In genomic region chr7:155860840-155861479, GRCh38 we compare ENCODE assay signal across 10 cellular contexts. TPM values are rescaled to one million over a fixed set of nuclear protein-coding genes. Genes with fewer than 3 reads are reported as not detected.
A peak's percentile ranks its signal among the peaks of the same experiment; 100 is the strongest.
DNase-seq lines count a peak whose midpoint lies in the region; ATAC-seq and TF ChIP-seq lines count a peak whose summit lies in the region.
"Had no signal": no experiment of that assay in that cellular context is flagged by ENCODE, and none has a peak within 500 bp of the region (broad histone marks: within the 10 kb centered on the region; RNA-seq: fewer than 3 reads in every experiment).

No MANE protein-coding gene starts in this region.

- H3K4me2 ChIP-seq in neuronal stem cell (ENCODE audit: insufficient read depth, low read length, poor library complexity, severe bottlenecking), result no peak overlapping the region

- H3K14ac ChIP-seq in neuronal stem cell (ENCODE audit: low read length), result peak overlapping the region; percentile 40

- DNase-seq in DMS79 treated with DMSO at 0.1 percent for 48 hours (lab: John Stamatoyannopoulos, UW) (peak; percentile 94), NCI-H2196 (lab: John Stamatoyannopoulos, UW; ENCODE audit: unreplicated experiment) (peak; percentile 29), colonic mucosa (peak; percentile 39), neuronal stem cell (ENCODE audit: low spot score) (no peak), NCI-H128 (lab: John Stamatoyannopoulos, UW; ENCODE audit: unreplicated experiment) (no peak)
- DNase-seq in activated naive CD4-positive, alpha-beta T cell treated with anti-CD3 and anti-CD28 coated beads, Interleukin-2, amount 50 U/mL, for 72 hours (ENCODE audit: low spot score in 2 of 2), result no peak
- DNase-seq: DND-41; effector CD4-positive, alpha-beta T cell had no signal

- TF ChIP-seq CTCF in colonic mucosa (IDR thresholded peaks at IDR 0.05), result no peak

- ATAC-seq in GM19395 (IDR thresholded peaks at IDR 0.05; ENCODE audit: unreplicated experiment) (no peak), HG03039 (IDR thresholded peaks at IDR 0.05; ENCODE audit: unreplicated experiment) (no peak)
- ATAC-seq in activated naive CD4-positive, alpha-beta T cell treated with anti-CD3 and anti-CD28 coated beads, Interleukin-2, amount 50 U/mL, for 72 hours, result no peak

- H3K4me3 ChIP-seq in colonic mucosa, result no peak overlapping the region
- no peak overlapping the region for H3K4me3 ChIP-seq in neuronal stem cell (ENCODE audit: low read length in 2 of 2)

- no peaks in the 10 kb centered on the region for H3K36me3 ChIP-seq in colonic mucosa
- H3K36me3 ChIP-seq in neuronal stem cell (replicated peaks in 1 of 2; ENCODE audit: control insufficient read depth in 2 of 2, insufficient read depth in 2 of 2, low read length in 2 of 2), result no peaks in the 10 kb centered on the region

- WGBS in neuronal stem cell (ENCODE audit: extremely low coverage in 2 of 2, insufficient read length in 2 of 2, insufficient replicate concordance in 1 of 2), 2 donors, result no CpG with 5 or more reads among the region's 11 CpGs

- no peaks in the 10 kb centered on the region for H3K9me3 Mint-ChIP-seq in activated naive CD4-positive, alpha-beta T cell treated with anti-CD3 and anti-CD28 coated beads, Interleukin-2, amount 50 U/mL, for 72 hours

- H3K27me3 ChIP-seq in colonic mucosa (no peaks in the 10 kb centered on the region), neuronal stem cell (ENCODE audit: control insufficient read depth in 3 of 3, insufficient read depth in 3 of 3, low read depth in 1 of 3, low read length in 3 of 3) (peaks cover 0 to 9% (median 0%) of the 10 kb centered on the region in 3 experiments)

- no peak overlapping the region for H3K18ac ChIP-seq in neuronal stem cell (ENCODE audit: low read length)

- no peak overlapping the region for H3K4ac ChIP-seq in neuronal stem cell (ENCODE audit: low read length)

- H2AK5ac ChIP-seq in neuronal stem cell (ENCODE audit: low read depth, low read length), result no peak overlapping the region

- no peak overlapping the region for H2BK15ac ChIP-seq in neuronal stem cell (ENCODE audit: low read length)

- no peak overlapping the region for H4K8ac ChIP-seq in neuronal stem cell (ENCODE audit: low read depth, low read length)

- no peaks in the 10 kb centered on the region for H3K4me1 ChIP-seq in colonic mucosa
- H3K4me1 ChIP-seq in neuronal stem cell (ENCODE audit: control insufficient read depth in 2 of 2, insufficient read depth in 1 of 2, low read depth in 1 of 2, low read length in 2 of 2), result no peaks in the 10 kb centered on the region

- H3K23ac ChIP-seq in neuronal stem cell (ENCODE audit: low read depth, low read length, poor library complexity), result no peak overlapping the region

- H3K79me1 ChIP-seq in neuronal stem cell (ENCODE audit: low read depth, low read length), result no peaks in the 10 kb centered on the region

- no peak overlapping the region for H2BK5ac ChIP-seq in neuronal stem cell (ENCODE audit: low read length)

- no peak overlapping the region for H2BK12ac ChIP-seq in neuronal stem cell (ENCODE audit: low read length)

- H3K9ac ChIP-seq in colonic mucosa (ENCODE audit: low read depth in 2 of 2, low read length in 2 of 2), result no peak overlapping the region
- no peak overlapping the region for H3K9ac ChIP-seq in neuronal stem cell (ENCODE audit: low read depth, low read length, poor library complexity)

- intact Hi-C loops in colonic mucosa (cut with DNase I), result no loop called here

- H3K27ac ChIP-seq in colonic mucosa (no peak overlapping the region), neuronal stem cell (replicated peaks; ENCODE audit: low read length) (no peak overlapping the region)

- H3K27ac Mint-ChIP-seq in activated naive CD4-positive, alpha-beta T cell treated with anti-CD3 and anti-CD28 coated beads, Interleukin-2, amount 50 U/mL, for 72 hours, result no peak overlapping the region

- no peak overlapping the region for H4K91ac ChIP-seq in neuronal stem cell (ENCODE audit: low read depth, low read length, poor library complexity)

- H3K36me3 Mint-ChIP-seq in activated naive CD4-positive, alpha-beta T cell treated with anti-CD3 and anti-CD28 coated beads, Interleukin-2, amount 50 U/mL, for 72 hours, result no peaks in the 10 kb centered on the region

- no peak overlapping the region for H2AFZ ChIP-seq in neuronal stem cell (ENCODE audit: low read length)

- H3K9me3 ChIP-seq in colonic mucosa (no peaks in the 10 kb centered on the region), neuronal stem cell (replicated peaks in 1 of 2; ENCODE audit: control insufficient read depth in 2 of 2, insufficient read depth in 1 of 2, low read depth in 1 of 2, low read length in 2 of 2) (peaks cover 0 to 2% of the 10 kb centered on the region in 2 donors)

- no peak overlapping the region for H2BK120ac ChIP-seq in neuronal stem cell (ENCODE audit: low read depth, low read length)

RNA-seq across cellular contexts. Expression of gene SHH, which starts 48.7 kb away (rescaled TPM):
- total RNA-seq in colonic mucosa, result 1 to 10 TPM; 5.6 to 8.1 TPM
- polyA plus RNA-seq in neuronal stem cell (2013, experiment 1 of 2), result 0.08 TPM
- 0.06 TPM for polyA plus RNA-seq in neuronal stem cell (2013, experiment 2 of 2)
- not detected for total RNA-seq in activated naive CD4-positive, alpha-beta T cell treated with anti-CD3 and anti-CD28 coated beads, Interleukin-2, amount 50 U/mL, for 72 hours

Comparison
In these comparisons a context has a peak if more than half of its experiments do, and no peak if none do; other contexts are left out.
1. DNase-seq: peak in DMS79 treated with DMSO at 0.1 percent for 48 hours (single experiment), NCI-H2196 (single experiment) and colonic mucosa (single experiment); none in neuronal stem cell (single experiment), NCI-H128 (single experiment) and activated naive CD4-positive, alpha-beta T cell treated with anti-CD3 and anti-CD28 coated beads, Interleukin-2, amount 50 U/mL, for 72 hours (0 of 2).
2. RNA of gene SHH, which starts 48.7 kb away (total RNA-seq): 5.6 to 8.1 TPM in colonic mucosa; not detected in activated naive CD4-positive, alpha-beta T cell treated with anti-CD3 and anti-CD28 coated beads, Interleukin-2, amount 50 U/mL, for 72 hours; every median in the first group is over 4 times any median in the second.